ENCODE assay signal across 11 cellular contexts in genomic region chr5:142512680-142513042, GRCh38.
DNase-seq lines count a peak whose midpoint lies in the region; ATAC-seq and TF ChIP-seq lines count a peak whose summit lies in the region.
"Had no signal": no experiment of that assay in that cellular context is flagged by ENCODE, and none has a peak within 500 bp of the region (broad histone marks: within the 10 kb centered on the region; RNA-seq: fewer than 3 reads in every experiment).

No MANE protein-coding gene starts in this region.

- H3K4me3 ChIP-seq in Panc1 (ENCODE audit: low read depth in 2 of 2, low read length in 2 of 2) (no peak overlapping the region), epithelial cell of proximal tubule (ENCODE audit: low read depth, low read length) (no peak overlapping the region)

- 0 out of 2 replicates have a peak, but pooled peaks cover under 1% of the 10 kb centered on the region for H3K4me1 ChIP-seq in Panc1 (ENCODE audit: control insufficient read depth, insufficient read depth, low read length)

- DNase-seq in EL (peak; percentile 96), Panc1 (ENCODE audit: low read depth, low spot score) (peak; percentile 43), epithelial cell of proximal tubule (ENCODE audit: low read depth) (peak; percentile 87), nephron progenitor cell (no peak)
- DNase-seq: activated CD8-positive, alpha-beta memory T cell treated with anti-CD3 and anti-CD28 coated beads for 24 hours; activated naive CD8-positive, alpha-beta T cell treated with anti-CD3 and anti-CD28 coated beads for 36 hours; T-helper 17 cell had no signal

- no peaks in the 10 kb centered on the region for H3K36me3 ChIP-seq in Panc1 (ENCODE audit: control insufficient read depth, insufficient read depth, low read length)

- H3K4me1 Mint-ChIP-seq in nephron progenitor cell: peaks cover 57% of the 10 kb centered on the region

- H3K27ac ChIP-seq in Panc1 (ENCODE audit: low read length): no peak overlapping the region

- no peaks in the 10 kb centered on the region for H3K27me3 ChIP-seq in Panc1 (ENCODE audit: control insufficient read depth, insufficient read depth, low read length)

- H3K27ac Mint-ChIP-seq in nephron progenitor cell: peak overlapping the region; percentile 80
- H3K27ac Mint-ChIP-seq: activated naive CD8-positive, alpha-beta T cell treated with anti-CD3 and anti-CD28 coated beads for 36 hours; T-helper 17 cell had no signal

- no TSS peak for BruUV-seq in Panc1 (replicated peaks; lab: Mats Ljungman, UMichigan)

- peak overlapping the region; percentile 34 for H3K4me3 Mint-ChIP-seq in nephron progenitor cell
- H3K4me3 Mint-ChIP-seq: activated naive CD8-positive, alpha-beta T cell treated with anti-CD3 and anti-CD28 coated beads for 36 hours; T-helper 17 cell had no signal

- H3K9me3 Mint-ChIP-seq in nephron progenitor cell: peaks cover 14% of the 10 kb centered on the region

- TF ChIP-seq CTCF in Panc1 (IDR thresholded peaks at IDR 0.05) (no peak), epithelial cell of proximal tubule (conservative IDR thresholded peaks at IDR 0.05; ENCODE audit: low read depth, low read length) (no peak), nephron progenitor cell (IDR thresholded peaks at IDR 0.05) (no peak)

- intact Hi-C loops in Panc1 (cut with micrococcal nuclease; ENCODE audit: unreplicated experiment): no loop called here

- POLR2A ChIA-PET in Panc1 (lab: Charles Lee): no interaction called here

- H3K36me3 Mint-ChIP-seq in nephron progenitor cell (ENCODE audit: low read depth): peaks cover 13% of the 10 kb centered on the region
- H3K36me3 Mint-ChIP-seq: activated naive CD8-positive, alpha-beta T cell treated with anti-CD3 and anti-CD28 coated beads for 36 hours had no signal

- in situ Hi-C loops in Panc1 (cut with HindIII; ENCODE audit: low pct_unique_long_range_greater_than_20kb, low sequenced_read_pairs): no loop called here

- peak; percentile 91 for ATAC-seq in Panc1
- no peak for ATAC-seq in GM18870 (IDR thresholded peaks at IDR 0.05; ENCODE audit: unreplicated experiment)
- ATAC-seq in HG03097 (IDR thresholded peaks at IDR 0.05; ENCODE audit: low FRiP score, unreplicated experiment): no peak
- ATAC-seq in GM21447 (IDR thresholded peaks at IDR 0.05; ENCODE audit: unreplicated experiment): no peak
- no peak for ATAC-seq in GM19324 (IDR thresholded peaks at IDR 0.05; ENCODE audit: low FRiP score, unreplicated experiment)
- ATAC-seq: T-helper 17 cell had no signal

- CTCF ChIA-PET in Panc1 (lab: Charles Lee): interaction anchor here (0.7 kb wide), 1 partner anchor 201 kb away, joined by 3 read pairs; no protein-coding TSS in a partner anchor

- H3K27me3 Mint-ChIP-seq in nephron progenitor cell (ENCODE audit: low read depth, poor library complexity): no peaks in the 10 kb centered on the region
- H3K27me3 Mint-ChIP-seq: activated naive CD8-positive, alpha-beta T cell treated with anti-CD3 and anti-CD28 coated beads for 36 hours had no signal

- H3K9me3 ChIP-seq in Panc1 (ENCODE audit: control insufficient read depth, insufficient read depth, low read depth, low read length): no peaks in the 10 kb centered on the region
